8 cellular contexts compared by ENCODE assay signal in the genomic region with DNA sequence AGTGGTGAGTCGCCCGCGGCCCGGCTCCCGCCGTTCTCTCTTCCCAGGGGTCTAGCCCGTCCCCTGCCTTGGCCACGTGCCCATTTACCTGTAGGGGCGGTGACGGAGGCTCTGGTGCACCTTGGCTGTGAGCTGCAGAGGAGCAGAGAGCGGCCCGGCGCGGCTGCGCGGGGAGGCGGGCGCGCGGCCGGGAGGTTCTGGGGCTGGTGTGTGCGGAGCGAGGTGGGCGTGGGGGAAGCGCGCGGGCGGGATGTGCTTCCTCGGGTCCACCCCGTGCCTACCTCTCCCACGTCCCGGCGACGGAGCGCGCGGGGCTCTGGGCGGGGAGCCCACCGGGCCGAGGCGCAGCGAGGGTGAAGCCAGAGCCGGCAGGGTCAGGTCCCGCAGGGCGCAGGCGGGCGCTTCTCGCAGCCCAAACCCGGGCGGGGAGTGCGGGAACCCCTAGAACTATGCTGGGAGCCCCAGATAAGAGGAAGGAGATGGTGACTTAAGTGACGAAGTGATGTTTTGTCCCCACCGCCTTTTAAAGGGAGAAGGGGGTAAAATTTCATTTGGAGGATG. TPM values are rescaled to one million over a fixed set of nuclear protein-coding genes. Genes with fewer than 3 reads are reported as not detected.
DNase-seq lines count a peak whose midpoint lies in the region; ATAC-seq, FAIRE-seq and TF ChIP-seq lines count a peak whose summit lies in the region.

No MANE protein-coding gene starts in this region.

- peaks cover 10% of the 10 kb centered on the region for H3K4me1 ChIP-seq in HEK293 (ENCODE audit: control insufficient read depth, insufficient read depth, low read length)
- peaks cover 2 to 16% (median 6%) of the 10 kb centered on the region in 3 donors for H3K4me1 ChIP-seq in pancreas

- peak overlapping the region; percentile 97 for H3K27ac ChIP-seq in HEK293 (ENCODE audit: extremely low read depth, low read depth, low read length)
- peak overlapping the region; percentile 88 to 99 (median 96) for H3K27ac ChIP-seq in pancreas

- H3K4me3 ChIP-seq in GM12864 (ENCODE audit: low read depth, low read length): peak overlapping the region; percentile 72
- peak overlapping the region; percentile 76 for H3K4me3 ChIP-seq in HEK293 (ENCODE audit: low read depth, low read length)
- peak overlapping the region; percentile 42 to 90 (median 80) for H3K4me3 ChIP-seq in pancreas

- POLR2A ChIA-PET in HEK293 (lab: Yijun Ruan, JAX): interaction anchor here (1.0 to 2.7 kb wide), 8 partner anchors 12 to 121 kb away, joined by 3 to 12 read pairs (median 6); no protein-coding TSS in a partner anchor
- POLR2A ChIA-PET in GM10248 (lab: Yijun Ruan, JAX): interaction anchor here (0.6 to 1.0 kb wide), 2 partner anchors 15 to 270 kb away, joined by 4 to 6 read pairs; no protein-coding TSS in a partner anchor

- no peak for TF ChIP-seq CTCF in GM12864 (IDR thresholded peaks at IDR 0.05; ENCODE audit: low read depth, low read length, missing control alignments)
- TF ChIP-seq CTCF in HEK293 (tag by site-specific recombination; IDR thresholded peaks at IDR 0.05): no peak
- TF ChIP-seq CTCF in pancreas (IDR thresholded peaks at IDR 0.05): no peak
- no peak for TF ChIP-seq CTCF in GM10248 (IDR thresholded peaks at IDR 0.05; ENCODE audit: control extremely low read depth, extremely low read depth, low read depth, missing control alignments)

- H3K27me3 ChIP-seq in pancreas: no peaks in the 10 kb centered on the region

- 1% methylated on average over 52 to 53 of the region's 53 CpGs for WGBS in pancreas, 2 donors

- H3K9me3 ChIP-seq in HEK293 (ENCODE audit: control insufficient read depth, insufficient read depth, low read depth, low read length) (no peaks in the 10 kb centered on the region), pancreas (no peaks in the 10 kb centered on the region)

- H3K36me3 ChIP-seq in HEK293 (ENCODE audit: control insufficient read depth in 2 of 2, insufficient read depth in 1 of 2, low read length in 2 of 2): peaks cover 0 to 22% of the 10 kb centered on the region in 2 experiments; a peak in 2 of 3 replicates
- H3K36me3 ChIP-seq in pancreas: no peaks in the 10 kb centered on the region

- FAIRE-seq in pancreas (lab: Jason Lieb, UNC): no peak

- intact Hi-C loops in pancreas (cut with DNase I): no loop called here

- CTCF ChIA-PET in HEK293 (lab: Yijun Ruan, JAX) (interaction anchor here (1.3 to 1.8 kb wide), 3 partner anchors 20 to 104 kb away, joined by 4 to 6 read pairs (median 5); no protein-coding TSS in a partner anchor), GM10248 (lab: Yijun Ruan, JAX) (interaction anchor here (0.8 to 2.3 kb wide), 5 partner anchors 9 to 121 kb away, joined by 3 to 6 read pairs (median 5); no protein-coding TSS in a partner anchor)

- DNase-seq in GM12864 (ENCODE audit: low read depth) (no peak), NCI-H146 treated with DMSO at 0.1 percent for 48 hours (lab: John Stamatoyannopoulos, UW; ENCODE audit: unreplicated experiment) (peak; percentile 48), glomerular visceral epithelial cell (ENCODE audit: extremely low spot score) (peak; percentile 45), pancreas (peak in 4 of 6 donors; percentile 57 to 84 (median 80)), GM10248 (ENCODE audit: extremely low spot score) (no peak), cerebellar cortex (ENCODE audit: low spot score) (no peak)
- DNase-seq in activated T-helper 9 cell treated with anti-CD3 and anti-CD28 coated beads, Interleukin-2, amount 50 U/mL, for 16 hours (ENCODE audit: low read depth): peak; percentile 49

- peak; percentile 41 to 62 (median 50) for ATAC-seq in pancreas

TF ChIP-seq in HEK293, 187 proteins besides CTCF, POLR2A, EP300 and RAD21 (continues in another document):
- no peak for TF ChIP-seq ZNF302 (tag by site-specific recombination; IDR thresholded peaks at IDR 0.05; ENCODE audit: low read depth)
- no peak for TF ChIP-seq BCL11B (tag by site-specific recombination; IDR thresholded peaks at IDR 0.05; ENCODE audit: low read depth)
- no peak for TF ChIP-seq ZNF37A (tag by site-specific recombination; IDR thresholded peaks at IDR 0.05)
- TF ChIP-seq, protein P1, sequence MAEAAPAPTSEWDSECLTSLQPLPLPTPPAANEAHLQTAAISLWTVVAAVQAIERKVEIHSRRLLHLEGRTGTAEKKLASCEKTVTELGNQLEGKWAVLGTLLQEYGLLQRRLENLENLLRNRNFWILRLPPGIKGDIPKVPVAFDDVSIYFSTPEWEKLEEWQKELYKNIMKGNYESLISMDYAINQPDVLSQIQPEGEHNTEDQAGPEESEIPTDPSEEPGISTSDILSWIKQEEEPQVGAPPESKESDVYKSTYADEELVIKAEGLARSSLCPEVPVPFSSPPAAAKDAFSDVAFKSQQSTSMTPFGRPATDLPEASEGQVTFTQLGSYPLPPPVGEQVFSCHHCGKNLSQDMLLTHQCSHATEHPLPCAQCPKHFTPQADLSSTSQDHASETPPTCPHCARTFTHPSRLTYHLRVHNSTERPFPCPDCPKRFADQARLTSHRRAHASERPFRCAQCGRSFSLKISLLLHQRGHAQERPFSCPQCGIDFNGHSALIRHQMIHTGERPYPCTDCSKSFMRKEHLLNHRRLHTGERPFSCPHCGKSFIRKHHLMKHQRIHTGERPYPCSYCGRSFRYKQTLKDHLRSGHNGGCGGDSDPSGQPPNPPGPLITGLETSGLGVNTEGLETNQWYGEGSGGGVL (tag by site-specific recombination; IDR thresholded peaks at IDR 0.05): 0 out of 2 replicates have a peak, but pooled peaks have one; percentile 14
- TF ChIP-seq ZNF585B (tag by site-specific recombination; IDR thresholded peaks at IDR 0.05): no peak
- TF ChIP-seq ZIC2 (tag by site-specific recombination; IDR thresholded peaks at IDR 0.05): peak; percentile 13; the same call in 1 of the 2 replicates
- no peak for TF ChIP-seq ZNF785 (tag by site-specific recombination; IDR thresholded peaks at IDR 0.05)
- no peak for TF ChIP-seq ZNF121 (tag by site-specific recombination; IDR thresholded peaks at IDR 0.05)
- TF ChIP-seq ZNF174 (tag by site-specific recombination; IDR thresholded peaks at IDR 0.05): no peak
- no peak for TF ChIP-seq ZNF558 (tag by site-specific recombination; IDR thresholded peaks at IDR 0.05)
- peak; percentile 9; the same call in 1 of the 2 replicates for TF ChIP-seq ZBTB20 (tag by site-specific recombination; IDR thresholded peaks at IDR 0.05)
- TF ChIP-seq, protein P2, sequence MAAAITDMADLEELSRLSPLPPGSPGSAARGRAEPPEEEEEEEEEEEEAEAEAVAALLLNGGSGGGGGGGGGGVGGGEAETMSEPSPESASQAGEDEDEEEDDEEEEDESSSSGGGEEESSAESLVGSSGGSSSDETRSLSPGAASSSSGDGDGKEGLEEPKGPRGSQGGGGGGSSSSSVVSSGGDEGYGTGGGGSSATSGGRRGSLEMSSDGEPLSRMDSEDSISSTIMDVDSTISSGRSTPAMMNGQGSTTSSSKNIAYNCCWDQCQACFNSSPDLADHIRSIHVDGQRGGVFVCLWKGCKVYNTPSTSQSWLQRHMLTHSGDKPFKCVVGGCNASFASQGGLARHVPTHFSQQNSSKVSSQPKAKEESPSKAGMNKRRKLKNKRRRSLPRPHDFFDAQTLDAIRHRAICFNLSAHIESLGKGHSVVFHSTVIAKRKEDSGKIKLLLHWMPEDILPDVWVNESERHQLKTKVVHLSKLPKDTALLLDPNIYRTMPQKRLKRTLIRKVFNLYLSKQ (tag by site-specific recombination; IDR thresholded peaks at IDR 0.05; ENCODE audit: borderline replicate concordance): no peak
- no peak for TF ChIP-seq ZFP3 (tag by site-specific recombination; IDR thresholded peaks at IDR 0.05; ENCODE audit: low read depth)
- TF ChIP-seq KLF8 (tag by site-specific recombination; IDR thresholded peaks at IDR 0.05): 0 out of 2 replicates have a peak, but pooled peaks have one; percentile 2
- TF ChIP-seq SALL2 (tag by site-specific recombination; IDR thresholded peaks at IDR 0.05; ENCODE audit: borderline replicate concordance): no peak
- no peak for TF ChIP-seq ZNF776 (tag by site-specific recombination; IDR thresholded peaks at IDR 0.05; ENCODE audit: borderline replicate concordance)
- no peak for TF ChIP-seq ZNF146 (tag by site-specific recombination; IDR thresholded peaks at IDR 0.05)
- no peak for TF ChIP-seq ZBTB48 (tag by site-specific recombination; IDR thresholded peaks at IDR 0.05)
- TF ChIP-seq GLI2 (tag by site-specific recombination; IDR thresholded peaks at IDR 0.05; ENCODE audit: borderline replicate concordance, low read depth): no peak
- no peak for TF ChIP-seq ZNF350 (tag by site-specific recombination; IDR thresholded peaks at IDR 0.05)
- TF ChIP-seq GFI1B (tag by site-specific recombination; IDR thresholded peaks at IDR 0.05): no peak
- TF ChIP-seq ZNF843 (tag by site-specific recombination; IDR thresholded peaks at IDR 0.05): no peak
- no peak for TF ChIP-seq ZNF23 (tag by site-specific recombination; IDR thresholded peaks at IDR 0.05; ENCODE audit: borderline replicate concordance)
- TF ChIP-seq ZNF677 (tag by site-specific recombination; IDR thresholded peaks at IDR 0.05): no peak
- TF ChIP-seq ZNF214 (tag by site-specific recombination; IDR thresholded peaks at IDR 0.05; ENCODE audit: borderline replicate concordance): no peak
- no peak for TF ChIP-seq SP7 (tag by site-specific recombination; IDR thresholded peaks at IDR 0.05)
- TF ChIP-seq, protein P3, sequence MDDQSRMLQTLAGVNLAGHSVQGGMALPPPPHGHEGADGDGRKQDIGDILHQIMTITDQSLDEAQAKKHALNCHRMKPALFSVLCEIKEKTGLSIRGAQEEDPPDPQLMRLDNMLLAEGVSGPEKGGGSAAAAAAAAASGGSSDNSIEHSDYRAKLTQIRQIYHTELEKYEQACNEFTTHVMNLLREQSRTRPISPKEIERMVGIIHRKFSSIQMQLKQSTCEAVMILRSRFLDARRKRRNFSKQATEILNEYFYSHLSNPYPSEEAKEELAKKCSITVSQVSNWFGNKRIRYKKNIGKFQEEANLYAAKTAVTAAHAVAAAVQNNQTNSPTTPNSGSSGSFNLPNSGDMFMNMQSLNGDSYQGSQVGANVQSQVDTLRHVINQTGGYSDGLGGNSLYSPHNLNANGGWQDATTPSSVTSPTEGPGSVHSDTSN (CRISPR knock-in tag; IDR thresholded peaks at IDR 0.05): peak; percentile 68; the same call in 1 of the 2 replicates
- no peak for TF ChIP-seq ZNF211 (tag by site-specific recombination; IDR thresholded peaks at IDR 0.05; ENCODE audit: low read depth)
- no peak for TF ChIP-seq ZNF2 (tag by site-specific recombination; IDR thresholded peaks at IDR 0.05)

RNA-seq across cellular contexts. Expression of a gene that starts 0.4 kb away (rescaled TPM):
- total RNA-seq in pancreas: 10 to 100 TPM in 1 of 6 donors, 1 to 10 TPM in 5; 2.6 to 13.6 (median 7.4) TPM
- polyA plus RNA-seq in pancreas: 10 to 100 TPM; 20.0 to 36.3 TPM

RNA-seq across cellular contexts. Expression of a gene that starts 54.2 kb away (rescaled TPM):
- total RNA-seq in pancreas: not detected
- not detected for polyA plus RNA-seq in pancreas

Comparison
In these comparisons a context has a peak if more than half of its experiments do, and no peak if none do; other contexts are left out.
1. DNase-seq: peak in NCI-H146 treated with DMSO at 0.1 percent for 48 hours (single experiment), activated T-helper 9 cell treated with anti-CD3 and anti-CD28 coated beads, Interleukin-2, amount 50 U/mL, for 16 hours (single experiment), glomerular visceral epithelial cell (single experiment) and pancreas (4 of 6); none in GM12864 (single experiment), GM10248 (single experiment) and cerebellar cortex (single experiment).
2. Peak in every context shown above with its lines, with median percentiles within 50 percentile points of each other: H3K4me3 ChIP-seq.